ENCODE assay signal across 13 cellular contexts in the genomic region with DNA sequence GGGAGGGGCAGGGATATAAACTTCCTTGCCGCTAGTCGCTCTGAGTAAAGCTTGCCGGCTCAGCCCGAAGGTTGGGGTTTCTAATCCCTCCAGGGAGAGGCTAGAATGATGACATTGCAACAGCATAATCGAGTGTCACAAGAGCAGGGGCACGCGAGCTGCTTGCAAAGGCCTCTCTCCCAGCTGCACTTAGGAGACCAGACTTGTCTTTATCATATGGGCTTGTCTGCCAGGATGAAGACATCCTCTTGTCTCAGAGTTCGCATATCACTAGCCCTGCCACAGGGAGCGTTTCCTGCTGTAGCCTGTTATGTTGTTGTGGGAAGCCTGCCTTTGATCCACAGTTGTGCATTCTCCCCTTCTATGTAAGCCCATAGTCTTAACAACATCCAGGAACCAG.
DNase-seq lines count a peak whose midpoint lies in the region; ATAC-seq and TF ChIP-seq lines count a peak whose summit lies in the region.
"Had no signal": no experiment of that assay in that cellular context is flagged by ENCODE, and none has a peak within 500 bp of the region (broad histone marks: within the 10 kb centered on the region; RNA-seq: fewer than 3 reads in every experiment).

No MANE protein-coding gene starts in this region.

- H3K4me1 ChIP-seq in Loucy (ENCODE audit: insufficient read depth, low read length, poor library complexity, severe bottlenecking) (peaks cover 40% of the 10 kb centered on the region), skeletal muscle tissue (ENCODE audit: control insufficient read depth in 3 of 3, insufficient read depth in 3 of 3, low read length in 3 of 3) (peaks cover 18 to 21% (median 20%) of the 10 kb centered on the region in 3 donors)

- peak overlapping the region; percentile 72 for H3K4me2 ChIP-seq in Loucy (ENCODE audit: low read depth, low read length, poor library complexity, severe bottlenecking)
- H3K4me2 ChIP-seq: PC-9 had no signal

- peak overlapping the region; percentile 73 for H3K9ac ChIP-seq in Loucy (ENCODE audit: low read depth, low read length, poor library complexity, severe bottlenecking)
- peak overlapping the region; percentile 23 to 81 (median 23) for H3K9ac ChIP-seq in skeletal muscle tissue (ENCODE audit: low read depth in 1 of 3, low read length in 3 of 3)

- H3K27me3 ChIP-seq in Loucy (ENCODE audit: insufficient read depth, low read length, poor library complexity, severe bottlenecking) (no peaks in the 10 kb centered on the region), skeletal muscle tissue (ENCODE audit: control insufficient read depth in 3 of 3, insufficient read depth in 3 of 3, low read length in 3 of 3) (no peaks in the 10 kb centered on the region)
- H3K27me3 ChIP-seq: neutrophil had no signal

- H3F3A ChIP-seq in Loucy (ENCODE audit: low read depth): no peaks in the 10 kb centered on the region

- H3K9me3 ChIP-seq in Loucy (ENCODE audit: insufficient read depth, low read depth, low read length) (no peaks in the 10 kb centered on the region), skeletal muscle tissue (ENCODE audit: control insufficient read depth in 3 of 3, low read length in 3 of 3) (no peaks in the 10 kb centered on the region)
- H3K9me3 ChIP-seq: neutrophil had no signal

- peaks cover 17% of the 10 kb centered on the region for H3K79me2 ChIP-seq in Loucy (ENCODE audit: insufficient read depth, low read length)

- peak overlapping the region; percentile 91 for H3K27ac ChIP-seq in skeletal muscle tissue (ENCODE audit: low read depth, low read length)
- H3K27ac ChIP-seq: neutrophil, PC-9 had no signal

- no peak for TF ChIP-seq CTCF in Loucy (conservative IDR thresholded peaks at IDR 0.05; ENCODE audit: low read length)
- no peak for TF ChIP-seq CTCF in fibroblast of pulmonary artery (IDR thresholded peaks at IDR 0.05; ENCODE audit: low read length, missing control alignments)

- no peaks in the 10 kb centered on the region for H4K20me1 ChIP-seq in Loucy (ENCODE audit: insufficient read depth, low read length, poor library complexity, severe bottlenecking)

- H3K4me3 ChIP-seq in Loucy (ENCODE audit: low read length, poor library complexity, severe bottlenecking) (peak overlapping the region; percentile 15), fibroblast of pulmonary artery (replicated peaks; ENCODE audit: low read depth, low read length) (no peak overlapping the region), skeletal muscle tissue (ENCODE audit: low read length in 3 of 3) (peak overlapping the region; percentile 44 to 64 (median 51))
- H3K4me3 ChIP-seq: PC-9 had no signal

- peak; percentile 44 for DNase-seq in SKM-1 treated with dmso at 0.1 percent for 144 hours (lab: John Stamatoyannopoulos, UW; ENCODE audit: unreplicated experiment)
- DNase-seq in fibroblast of pulmonary artery (ENCODE audit: low read depth): peak; percentile 43
- DNase-seq: anterior cingulate cortex; CD8-positive, alpha-beta T cell; NCI-H2107; PC-9; T-helper 9 cell had no signal

- H3K36me3 ChIP-seq in Loucy (ENCODE audit: insufficient read depth, low read length) (no peaks in the 10 kb centered on the region), skeletal muscle tissue (ENCODE audit: control insufficient read depth in 3 of 3, insufficient read depth in 3 of 3, low read length in 3 of 3) (peaks cover 0 to 7% (median 0%) of the 10 kb centered on the region in 3 donors)

- ATAC-seq in GM21390 (IDR thresholded peaks at IDR 0.05; ENCODE audit: unreplicated experiment) (no peak), HG03439 (IDR thresholded peaks at IDR 0.05; ENCODE audit: unreplicated experiment) (no peak), HG02588 (IDR thresholded peaks at IDR 0.05; ENCODE audit: unreplicated experiment) (no peak)
- ATAC-seq: CD8-positive, alpha-beta T cell had no signal

- no peak overlapping the region for H2AFZ ChIP-seq in Loucy (ENCODE audit: low read length)
- H2AFZ ChIP-seq: PC-9 had no signal

- H3K9me2 ChIP-seq in Loucy (replicated peaks; ENCODE audit: low read depth, low read length): no peaks in the 10 kb centered on the region
